1 cellular context compared by ENCODE assay signal in genomic region chr9:1007312-1007711, GRCh38.
TF ChIP-seq lines count a peak whose summit lies in the region.

No MANE protein-coding gene starts in this region.

TF ChIP-seq in HepG2, 621 proteins besides CTCF, POLR2A, EP300 and RAD21 (continued from another document):
- TF ChIP-seq CREM (IDR thresholded peaks at IDR 0.05) (no peak), CREM (CRISPR knock-in tag; IDR thresholded peaks at IDR 0.05) (no peak), CEBPB (IDR thresholded peaks at IDR 0.05; ENCODE audit: borderline replicate concordance, low read depth, low read length) (0 out of 2 replicates have a peak, but pooled peaks have one; percentile 10), MLXIP (CRISPR knock-in tag; IDR thresholded peaks at IDR 0.05; ENCODE audit: borderline replicate concordance) (no peak)
